7 cellular contexts compared by ENCODE assay signal in genomic region chr7:151907115-151907514, GRCh38. TPM values are rescaled to one million over a fixed set of nuclear protein-coding genes. Genes with fewer than 3 reads are reported as not detected.
"Had no signal": no experiment of that assay in that cellular context is flagged by ENCODE, and none has a peak within 500 bp of the region (broad histone marks: within the 10 kb centered on the region; RNA-seq: fewer than 3 reads in every experiment).

No MANE protein-coding gene starts in this region.

RNA-seq across cellular contexts. Expression of gene GALNTL5, which starts 49.1 kb away (rescaled TPM):
- total RNA-seq: GM23248, GM23338, H1, H4, H7, H9, HFFc6 had no signal
- polyA plus RNA-seq: GM23248, GM23338 had no signal
